Comparison of ENCODE assay signal across 1 cellular context in genomic region chr20:47358672-47359532, GRCh38.
A peak's percentile ranks its signal among the peaks of the same experiment; 100 is the strongest.
TF ChIP-seq lines count a peak whose summit lies in the region.

No MANE protein-coding gene starts in this region.

TF ChIP-seq in HepG2, 621 proteins besides CTCF, POLR2A, EP300 and RAD21 (continued from another document and continues in another):
- peak; percentile 93 for TF ChIP-seq CEBPB (IDR thresholded peaks at IDR 0.05; ENCODE audit: borderline replicate concordance, low read depth, low read length)
- peak; percentile 99 for TF ChIP-seq IKZF5 (CRISPR knock-in tag; IDR thresholded peaks at IDR 0.05)
- peak; percentile 95 for TF ChIP-seq SAP130 (CRISPR knock-in tag; IDR thresholded peaks at IDR 0.05; ENCODE audit: low read depth)
- TF ChIP-seq IKZF1 (IDR thresholded peaks at IDR 0.05), result no peak
- TF ChIP-seq MLLT10 (CRISPR knock-in tag; IDR thresholded peaks at IDR 0.05), result no peak
- no peak; the same call in 1 of the 2 replicates for TF ChIP-seq ZNF577 (CRISPR knock-in tag; IDR thresholded peaks at IDR 0.05; ENCODE audit: borderline replicate concordance, low read depth)
- peak; percentile 94; the same call in 1 of the 2 replicates for TF ChIP-seq IRF2 (CRISPR knock-in tag; IDR thresholded peaks at IDR 0.05)
- TF ChIP-seq PBX3 (CRISPR knock-in tag; IDR thresholded peaks at IDR 0.05; ENCODE audit: borderline replicate concordance), result peak; percentile 89; the same call in 1 of the 2 replicates
- peak; percentile 98; the same call in 1 of the 2 replicates for TF ChIP-seq ZBTB4 (CRISPR knock-in tag; IDR thresholded peaks at IDR 0.05; ENCODE audit: borderline replicate concordance)
- peak; percentile 88; the same call in 1 of the 2 replicates for TF ChIP-seq FOXK1 (CRISPR knock-in tag; IDR thresholded peaks at IDR 0.05; ENCODE audit: borderline replicate concordance, low read depth)
- peak; percentile 71 for TF ChIP-seq PHF5A (CRISPR knock-in tag; IDR thresholded peaks at IDR 0.05; ENCODE audit: low read depth, unreplicated experiment)
- TF ChIP-seq ZNF746 (CRISPR knock-in tag; IDR thresholded peaks at IDR 0.05), result peak; percentile 96
- peak; percentile 52; the same call in 1 of the 2 replicates for TF ChIP-seq PAX8 (CRISPR knock-in tag; IDR thresholded peaks at IDR 0.05; ENCODE audit: borderline replicate concordance)
- TF ChIP-seq ARID2 (CRISPR knock-in tag; IDR thresholded peaks at IDR 0.05; ENCODE audit: borderline replicate concordance), result peak; percentile 89
- TF ChIP-seq DNMT1 (CRISPR knock-in tag; IDR thresholded peaks at IDR 0.05), result no peak
- peak; percentile 36 for TF ChIP-seq NFYC (CRISPR knock-in tag; IDR thresholded peaks at IDR 0.05)
- TF ChIP-seq AGO2 (optimal IDR thresholded peaks at IDR 0.05; ENCODE audit: low read depth, low read length), result peak; percentile 96
- peak; percentile 87 for TF ChIP-seq ZNF143 (CRISPR knock-in tag; IDR thresholded peaks at IDR 0.05)
- peak; percentile 79 for TF ChIP-seq ZNF883 (CRISPR knock-in tag; IDR thresholded peaks at IDR 0.05; ENCODE audit: not compliant biosample characterization)
- TF ChIP-seq RFX1 (IDR thresholded peaks at IDR 0.05), result no peak
- TF ChIP-seq ZBTB39 (CRISPR knock-in tag; IDR thresholded peaks at IDR 0.05), result peak; percentile 95
- TF ChIP-seq MYPOP (CRISPR knock-in tag; IDR thresholded peaks at IDR 0.05), result peak; percentile 78; the same call in 1 of the 2 replicates
- peak; percentile 100 for TF ChIP-seq PPARG (CRISPR knock-in tag; conservative IDR thresholded peaks at IDR 0.05)
- peak; percentile 100 for TF ChIP-seq ARID3A (IDR thresholded peaks at IDR 0.05; ENCODE audit: low read depth, low read length)
- no peak for TF ChIP-seq PCBP2 (optimal IDR thresholded peaks at IDR 0.05; ENCODE audit: low read depth, low read length, poor library complexity, severe bottlenecking)
- TF ChIP-seq BCLAF1 (IDR thresholded peaks at IDR 0.05), result no peak
- peak; percentile 66 for TF ChIP-seq IRX3 (CRISPR knock-in tag; IDR thresholded peaks at IDR 0.05; ENCODE audit: borderline replicate concordance, low read depth)
- TF ChIP-seq THAP8 (CRISPR knock-in tag; IDR thresholded peaks at IDR 0.05; ENCODE audit: borderline replicate concordance), result peak; percentile 80
- TF ChIP-seq ZNF569 (CRISPR knock-in tag; IDR thresholded peaks at IDR 0.05; ENCODE audit: borderline replicate concordance), result peak; percentile 83; the same call in 1 of the 2 replicates
- peak; percentile 82; the same call in 1 of the 2 replicates for TF ChIP-seq ZFP90 (CRISPR knock-in tag; IDR thresholded peaks at IDR 0.05; ENCODE audit: borderline replicate concordance)
- TF ChIP-seq ZNF562 (CRISPR knock-in tag; IDR thresholded peaks at IDR 0.05; ENCODE audit: borderline replicate concordance), result no peak
- TF ChIP-seq POLR2AphosphoS5 (IDR thresholded peaks at IDR 0.05; ENCODE audit: low read depth, low read length), result peak; percentile 96
- no peak for TF ChIP-seq SRSF9 (IDR thresholded peaks at IDR 0.05; ENCODE audit: borderline replicate concordance, insufficient read depth, low read depth, low read length, poor library complexity, severe bottlenecking)
- TF ChIP-seq PHF20 (CRISPR knock-in tag; IDR thresholded peaks at IDR 0.05), result no peak
- TF ChIP-seq ZNF138 (CRISPR knock-in tag; IDR thresholded peaks at IDR 0.05; ENCODE audit: low read depth), result peak; percentile 96
- no peak; the same call in 1 of the 2 replicates for TF ChIP-seq KDM1A (CRISPR knock-in tag; IDR thresholded peaks at IDR 0.05)
- TF ChIP-seq ZBTB3 (CRISPR knock-in tag; IDR thresholded peaks at IDR 0.05; ENCODE audit: borderline replicate concordance, low read depth), result no peak
- peak; percentile 48 for TF ChIP-seq STAG1 (CRISPR knock-in tag; IDR thresholded peaks at IDR 0.05)
- peak; percentile 94 for TF ChIP-seq MTERF4 (CRISPR knock-in tag; IDR thresholded peaks at IDR 0.05)
- peak; percentile 59; the same call in 1 of the 2 replicates for TF ChIP-seq HINFP (CRISPR knock-in tag; IDR thresholded peaks at IDR 0.05; ENCODE audit: low read depth)
- TF ChIP-seq DMAP1 (CRISPR knock-in tag; IDR thresholded peaks at IDR 0.05), result peak; percentile 98
- TF ChIP-seq GATA4 (IDR thresholded peaks at IDR 0.05; ENCODE audit: borderline replicate concordance, low read depth), result peak; percentile 84
- peak; percentile 100 for TF ChIP-seq PITX1 (CRISPR knock-in tag; IDR thresholded peaks at IDR 0.05)
- TF ChIP-seq SUZ12 (IDR thresholded peaks at IDR 0.05; ENCODE audit: low read depth, low read length), result no peak
- 0 out of 2 replicates have a peak, but pooled peaks have one; percentile 2 for TF ChIP-seq HIVEP1 (CRISPR knock-in tag; IDR thresholded peaks at IDR 0.05)
- peak; percentile 25; the same call in 1 of the 2 replicates for TF ChIP-seq MYNN (CRISPR knock-in tag; IDR thresholded peaks at IDR 0.05; ENCODE audit: low read depth)
- no peak for TF ChIP-seq NFIC (IDR thresholded peaks at IDR 0.05; ENCODE audit: low read length)
- TF ChIP-seq RBM22 (optimal IDR thresholded peaks at IDR 0.05; ENCODE audit: low read length), result peak; percentile 19
- no peak for TF ChIP-seq RARG (CRISPR knock-in tag; IDR thresholded peaks at IDR 0.05; ENCODE audit: low read depth)
